Comparison of ENCODE assay signal across 13 cellular contexts in the genomic region with DNA sequence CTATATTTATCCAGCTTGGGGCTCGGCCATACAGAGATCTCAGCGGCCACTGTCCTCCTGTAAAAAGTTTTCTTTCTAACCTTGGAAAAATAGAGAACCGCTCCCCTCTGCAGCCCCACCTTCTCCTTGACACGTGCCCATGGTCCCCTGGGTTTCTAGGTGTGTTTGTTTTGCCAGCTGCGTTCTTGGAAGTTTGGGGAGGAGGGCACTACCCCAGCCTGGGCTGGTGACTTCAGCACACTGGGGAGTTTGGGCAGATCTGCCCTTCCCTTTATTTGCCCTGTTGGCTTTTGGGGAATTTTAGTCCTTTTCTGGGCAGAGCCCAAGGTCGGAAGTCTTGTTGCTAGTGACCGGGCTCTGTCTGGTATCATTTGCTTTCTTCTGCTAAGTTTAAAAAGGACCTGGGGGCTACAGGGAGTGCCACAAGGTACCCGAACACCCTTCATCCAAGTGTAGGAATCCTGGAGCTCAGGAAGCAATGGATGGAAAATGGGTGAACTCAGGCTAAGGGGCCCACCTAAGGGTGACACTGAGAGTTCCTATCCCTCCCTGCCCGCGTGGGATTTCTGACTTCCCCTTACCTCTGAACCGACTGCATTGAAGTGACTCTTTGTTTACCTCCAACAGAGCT. TPM values are rescaled to one million over a fixed set of nuclear protein-coding genes. Genes with fewer than 3 reads are reported as not detected.
A peak's percentile ranks its signal among the peaks of the same experiment; 100 is the strongest.
DNase-seq lines count a peak whose midpoint lies in the region; ATAC-seq, FAIRE-seq and TF ChIP-seq lines count a peak whose summit lies in the region.
"Had no signal": no experiment of that assay in that cellular context is flagged by ENCODE, and none has a peak within 500 bp of the region (broad histone marks: within the 10 kb centered on the region; RNA-seq: fewer than 3 reads in every experiment).

No MANE protein-coding gene starts in this region.

- H3K27me3 Mint-ChIP-seq in natural killer cell treated with Interleukin-12 subunit alpha and Interleukin-12 subunit beta and Interleukin-15 and Interleukin-18, amount 100 ng/mL, for 72 hours = peaks cover 16 to 20% of the 10 kb centered on the region in 2 donors
- H3K27me3 Mint-ChIP-seq in activated CD8-positive, alpha-beta memory T cell treated with anti-CD3 and anti-CD28 coated beads, Interleukin-2, amount 10 ng/mL, durations not matched to agents 7 days and 5 days = peaks cover 46% of the 10 kb centered on the region

- peak overlapping the region; percentile 76 to 96 for H3K9ac ChIP-seq in K562 (ENCODE audit: insufficient read depth in 1 of 2, low read depth in 2 of 2, low read length in 2 of 2)

- CTCF ChIA-PET in HEK293 (lab: Yijun Ruan, JAX) = interaction anchor here (0.7 kb wide), 1 partner anchor 8 kb away, joined by 4 read pairs; no protein-coding TSS in a partner anchor
- CTCF ChIA-PET in K562 (lab: Yijun Ruan, JAX; ENCODE audit: low intra/inter-chr PET ratio) = no interaction called here
- CTCF ChIA-PET in activated CD8-positive, alpha-beta memory T cell treated with anti-CD3 and anti-CD28 coated beads, Interleukin-2, amount 10 ng/mL, durations not matched to agents 7 days and 5 days (lab: Charles Lee) = interaction anchor here (1.0 kb wide), 1 partner anchor 123 kb away, joined by 3 read pairs; no protein-coding TSS in a partner anchor

- H3K36me3 Mint-ChIP-seq in natural killer cell treated with Interleukin-12 subunit alpha and Interleukin-12 subunit beta and Interleukin-15 and Interleukin-18, amount 100 ng/mL, for 72 hours = no peaks in the 10 kb centered on the region
- peaks cover 0 to 6% of the 10 kb centered on the region in 2 donors for H3K36me3 Mint-ChIP-seq in activated naive CD4-positive, alpha-beta T cell treated with anti-CD3 and anti-CD28 coated beads, Interleukin-2, amount 50 U/mL, for 72 hours
- no peaks in the 10 kb centered on the region for H3K36me3 Mint-ChIP-seq in activated CD8-positive, alpha-beta memory T cell treated with anti-CD3 and anti-CD28 coated beads, Interleukin-2, amount 10 ng/mL, durations not matched to agents 7 days and 5 days

- H3K27ac ChIP-seq in ACC112 (ENCODE audit: low read depth, low read length) = peak overlapping the region; percentile 34; the same call in 1 of the 2 replicates
- H3K27ac ChIP-seq in HEK293 (ENCODE audit: extremely low read depth, low read depth, low read length) = no peak overlapping the region
- peak overlapping the region; percentile 82 for H3K27ac ChIP-seq in K562 (ENCODE audit: extremely low read depth, low read depth, low read length)
- H3K27ac ChIP-seq: body of pancreas, psoas muscle had no signal

- POLR2A ChIA-PET in HEK293 (lab: Yijun Ruan, JAX) (interaction anchor here (1.5 kb wide), 1 partner anchor 9 kb away, joined by 6 read pairs; no protein-coding TSS in a partner anchor), K562 (lab: Yijun Ruan, JAX) (interaction anchor here (0.7 to 1.3 kb wide), 3 partner anchors 16 to 209 kb away, joined by 4 read pairs; no protein-coding TSS in a partner anchor)

- H3K4me3 ChIP-seq in ACC112 (ENCODE audit: low read depth, low read length) = no peak overlapping the region
- no peak overlapping the region for H3K4me3 ChIP-seq in HEK293 (ENCODE audit: low read depth, low read length)
- H3K4me3 ChIP-seq in K562 = peak overlapping the region; percentile 62
- H3K4me3 ChIP-seq: body of pancreas, psoas muscle had no signal

- no peak for TF ChIP-seq CTCF in HEK293 (tag by site-specific recombination; IDR thresholded peaks at IDR 0.05)
- no peak for TF ChIP-seq CTCF in K562 (IDR thresholded peaks at IDR 0.05 in 2 of 3, conservative IDR thresholded peaks at IDR 0.05 in 1 of 3; ENCODE audit: insufficient read depth in 2 of 3, low read depth in 1 of 3, low read length in 3 of 3)

- H3K4me1 Mint-ChIP-seq in natural killer cell treated with Interleukin-12 subunit alpha and Interleukin-12 subunit beta and Interleukin-15 and Interleukin-18, amount 100 ng/mL, for 72 hours (ENCODE audit: low read depth in 2 of 2) = peaks cover 24 to 31% of the 10 kb centered on the region in 2 donors
- peaks cover 15% of the 10 kb centered on the region for H3K4me1 Mint-ChIP-seq in activated CD8-positive, alpha-beta memory T cell treated with anti-CD3 and anti-CD28 coated beads, Interleukin-2, amount 10 ng/mL, durations not matched to agents 7 days and 5 days

- H3K27ac Mint-ChIP-seq in natural killer cell treated with Interleukin-12 subunit alpha and Interleukin-12 subunit beta and Interleukin-15 and Interleukin-18, amount 100 ng/mL, for 72 hours = no peak overlapping the region
- H3K27ac Mint-ChIP-seq in activated naive CD4-positive, alpha-beta T cell treated with anti-CD3 and anti-CD28 coated beads, Interleukin-2, amount 50 U/mL, for 72 hours = no peak overlapping the region
- no peak overlapping the region for H3K27ac Mint-ChIP-seq in activated CD8-positive, alpha-beta memory T cell treated with anti-CD3 and anti-CD28 coated beads, Interleukin-2, amount 10 ng/mL, durations not matched to agents 7 days and 5 days
- H3K27ac Mint-ChIP-seq: activated CD4-positive, alpha-beta T cell treated with anti-CD3 and anti-CD28 coated beads, Interleukin-2, amount 10 ng/mL, durations not matched to agents 24 days and 14 days had no signal

- no peaks in the 10 kb centered on the region for H3K9me1 ChIP-seq in K562 (ENCODE audit: control insufficient read depth, insufficient read depth, low read length)

- peaks cover 14% of the 10 kb centered on the region for H3K4me1 ChIP-seq in ACC112 (ENCODE audit: control insufficient read depth, insufficient read depth, low read length, unreplicated experiment)
- H3K4me1 ChIP-seq in HEK293 (ENCODE audit: control insufficient read depth, insufficient read depth, low read length) = no peaks in the 10 kb centered on the region
- H3K4me1 ChIP-seq in K562 (replicated peaks in 1 of 2; ENCODE audit: control insufficient read depth in 2 of 2, insufficient read depth in 2 of 2, low read length in 2 of 2) = peaks cover 85 to 86% of the 10 kb centered on the region in 2 experiments

- no peak for TF ChIP-seq RAD21 in K562 (CRISPR knock-in tag; conservative IDR thresholded peaks at IDR 0.05 in 1 of 2, IDR thresholded peaks at IDR 0.05 in 1 of 2)

- H2AFZ ChIP-seq in ACC112 (ENCODE audit: low read length, unreplicated experiment) (no peak overlapping the region), K562 (ENCODE audit: low read depth, low read length) (no peak overlapping the region)

- H3K9me3 ChIP-seq in HEK293 (ENCODE audit: control insufficient read depth, insufficient read depth, low read depth, low read length) = no peaks in the 10 kb centered on the region
- H3K9me3 ChIP-seq in K562 (replicated peaks; ENCODE audit: control insufficient read depth, insufficient read depth, low read depth, low read length) = no peaks in the 10 kb centered on the region
- H3K9me3 ChIP-seq: body of pancreas, psoas muscle had no signal

- no peak for FAIRE-seq in K562 (lab: Jason Lieb, UNC)

- no peak for DNase-seq in K562 (ENCODE audit: extremely low read depth in 1 of 4, low spot score in 3 of 4)
- DNase-seq in natural killer cell treated with Interleukin-12 subunit alpha and Interleukin-12 subunit beta and Interleukin-15 and Interleukin-18, amount 100 ng/mL, for 72 hours (ENCODE audit: low spot score) = peak; percentile 12
- DNase-seq in activated naive CD4-positive, alpha-beta T cell treated with anti-CD3 and anti-CD28 coated beads, Interleukin-2, amount 50 U/mL, for 72 hours (ENCODE audit: low spot score in 2 of 2) = no peak
- no peak for DNase-seq in activated CD8-positive, alpha-beta memory T cell treated with anti-CD3 and anti-CD28 coated beads, Interleukin-2, amount 10 ng/mL, durations not matched to agents 7 days and 5 days
- no peak for DNase-seq in CD1c-positive myeloid dendritic cell (ENCODE audit: extremely low spot score)
- DNase-seq: activated CD4-positive, alpha-beta T cell treated with anti-CD3 and anti-CD28 coated beads, Interleukin-2, amount 10 ng/mL, durations not matched to agents 24 days and 14 days; activated naive CD4-positive, alpha-beta T cell treated with Interleukin-2 at 50 U/mL for 16 hours; body of pancreas; NCI-H1417 treated with DMSO at 0.1 percent for 48 hours had no signal

- H3K4me3 Mint-ChIP-seq in natural killer cell treated with Interleukin-12 subunit alpha and Interleukin-12 subunit beta and Interleukin-15 and Interleukin-18, amount 100 ng/mL, for 72 hours = no peak overlapping the region
- no peak overlapping the region for H3K4me3 Mint-ChIP-seq in activated CD8-positive, alpha-beta memory T cell treated with anti-CD3 and anti-CD28 coated beads, Interleukin-2, amount 10 ng/mL, durations not matched to agents 7 days and 5 days

- ATAC-seq in K562 = no peak
- no peak for ATAC-seq in natural killer cell treated with Interleukin-12 subunit alpha and Interleukin-12 subunit beta and Interleukin-15 and Interleukin-18, amount 100 ng/mL, for 72 hours
- ATAC-seq in activated naive CD4-positive, alpha-beta T cell treated with anti-CD3 and anti-CD28 coated beads, Interleukin-2, amount 50 U/mL, for 72 hours = no peak
- no peak for ATAC-seq in HG03097 (IDR thresholded peaks at IDR 0.05; ENCODE audit: low FRiP score, unreplicated experiment)
- no peak for ATAC-seq in activated CD8-positive, alpha-beta memory T cell treated with anti-CD3 and anti-CD28 coated beads, Interleukin-2, amount 10 ng/mL, durations not matched to agents 7 days and 5 days
- ATAC-seq: body of pancreas had no signal

- peak overlapping the region; percentile 78 for H3K4me2 ChIP-seq in K562 (ENCODE audit: insufficient read depth, low read length)

- no peak for TF ChIP-seq POLR2A in K562 (conservative IDR thresholded peaks at IDR 0.05)

- 45% methylated on average over 11 of the region's 11 CpGs for WGBS in K562 (ENCODE audit: insufficient coverage, low coverage, missing lambda C conversion rate)

- H4K20me1 ChIP-seq in K562 (replicated peaks; ENCODE audit: control insufficient read depth, insufficient read depth, low read length) = no peaks in the 10 kb centered on the region

- no peaks in the 10 kb centered on the region for H3K79me2 ChIP-seq in ACC112 (ENCODE audit: control insufficient read depth, insufficient read depth, low read length, unreplicated experiment)
- H3K79me2 ChIP-seq in K562 (ENCODE audit: control insufficient read depth, insufficient read depth, low read length) = peaks cover 78% of the 10 kb centered on the region

- no peaks in the 10 kb centered on the region for H3K9me3 Mint-ChIP-seq in natural killer cell treated with Interleukin-12 subunit alpha and Interleukin-12 subunit beta and Interleukin-15 and Interleukin-18, amount 100 ng/mL, for 72 hours
- no peaks in the 10 kb centered on the region for H3K9me3 Mint-ChIP-seq in activated naive CD4-positive, alpha-beta T cell treated with anti-CD3 and anti-CD28 coated beads, Interleukin-2, amount 50 U/mL, for 72 hours
- no peaks in the 10 kb centered on the region for H3K9me3 Mint-ChIP-seq in activated CD8-positive, alpha-beta memory T cell treated with anti-CD3 and anti-CD28 coated beads, Interleukin-2, amount 10 ng/mL, durations not matched to agents 7 days and 5 days (ENCODE audit: low read depth)
- H3K9me3 Mint-ChIP-seq: activated CD4-positive, alpha-beta T cell treated with anti-CD3 and anti-CD28 coated beads, Interleukin-2, amount 10 ng/mL, durations not matched to agents 24 days and 14 days had no signal

- TF ChIP-seq EP300 in K562 (IDR thresholded peaks at IDR 0.05; ENCODE audit: low read length) = no peak

- no TSS peak for BruUV-seq in K562 (replicated peaks; lab: Mats Ljungman, UMichigan)

- intact Hi-C loops in K562 (cut with micrococcal nuclease) = loop anchor here (2.0 kb wide), 2 partner anchors 85 to 123 kb away; no protein-coding TSS in a partner anchor

- peaks cover 3% of the 10 kb centered on the region; the same call in 1 of the 2 replicates for H3K27me3 ChIP-seq in ACC112 (ENCODE audit: insufficient read depth, low read length)
- no peaks in the 10 kb centered on the region for H3K27me3 ChIP-seq in K562 (ENCODE audit: control insufficient read depth in 2 of 2, insufficient read depth in 2 of 2, low read length in 2 of 2)
- H3K27me3 ChIP-seq: body of pancreas had no signal

- H3K36me3 ChIP-seq in ACC112 (ENCODE audit: insufficient read depth, low read length) (no peaks in the 10 kb centered on the region), HEK293 (ENCODE audit: control insufficient read depth in 2 of 2, insufficient read depth in 1 of 2, low read length in 2 of 2) (no peaks in the 10 kb centered on the region), K562 (ENCODE audit: control insufficient read depth, insufficient read depth, low read length) (peaks cover 50% of the 10 kb centered on the region)

- in situ Hi-C loops in K562 (cut with MboI) = no loop called here

RNA-seq across cellular contexts. Expression of a gene that starts 1.7 kb away (rescaled TPM):
- 66.8 and 209 TPM in 2 replicates for total RNA-seq in K562 (2011; cell fraction: chromatin; rRNA removed; ENCODE audit: low replicate concordance)
- total RNA-seq in K562 (2011; cell fraction: nucleolus; rRNA removed) = 115 and 150 TPM in 2 replicates
- 67.9 and 80.6 TPM in 2 replicates for total RNA-seq in K562 (2011; cell fraction: nucleoplasm; rRNA removed)
- total RNA-seq in K562 (2014; rRNA removed) (15.9 and 23.8 TPM in 2 replicates), K562 (2014; rRNA removed; fragmentation: Illumina TruSeq; extraction: Trizol) (4.3 and 6.3 TPM in 2 replicates), K562 (2015; rRNA removed; fragmentation: Illumina TruSeq; extraction: Trizol) (15.3 and 15.4 TPM in 2 replicates), K562 (2021) (30.4 and 31.7 TPM in 2 replicates)
- polyA plus RNA-seq in K562 (2011; rRNA removed) (37.4 and 45.4 TPM in 2 replicates), K562 (2014; fragmentation: Illumina TruSeq; extraction: Trizol) (20.3 and 24.1 TPM in 2 replicates), K562 (2014; fragmentation: Nextera tagmentation; extraction: Ambion mirVana) (under 1 TPM; 0.04 to 0.27 TPM), K562 (2014; rRNA removed) (32.7 and 35.9 TPM in 2 replicates)
- 27.2 and 39.3 TPM in 2 replicates for polyA plus RNA-seq in K562 (2011; cell fraction: cytosol; rRNA removed)
- 187 and 443 TPM in 2 replicates for polyA plus RNA-seq in K562 (2011; cell fraction: nucleus; rRNA removed)
- 30.9 and 86.2 TPM in 2 replicates for polyA plus RNA-seq in K562 (2012)
- polyA minus RNA-seq in K562 (2011; rRNA and poly(A)+ RNA removed) = 8.4 and 15.8 TPM in 2 replicates
- 15.8 and 16.4 TPM in 2 replicates for polyA minus RNA-seq in K562 (2011; cell fraction: cytosol; rRNA and poly(A)+ RNA removed)
- polyA minus RNA-seq in K562 (2011; cell fraction: nucleus; rRNA and poly(A)+ RNA removed) = 55.8 and 81.5 TPM in 2 replicates
- total RNA-seq in natural killer cell treated with Interleukin-12 subunit alpha and Interleukin-12 subunit beta and Interleukin-15 and Interleukin-18, amount 100 ng/mL, for 72 hours = under 1 TPM; 0.07 to 0.61 TPM
- total RNA-seq in activated naive CD4-positive, alpha-beta T cell treated with anti-CD3 and anti-CD28 coated beads, Interleukin-2, amount 50 U/mL, for 72 hours = under 1 TPM; 0.11 to 0.16 TPM
- total RNA-seq in activated CD8-positive, alpha-beta memory T cell treated with anti-CD3 and anti-CD28 coated beads, Interleukin-2, amount 10 ng/mL, durations not matched to agents 7 days and 5 days = under 1 TPM; 0.15 to 0.19 TPM
